Comparison of ENCODE assay signal across 13 cellular contexts in the genomic region with DNA sequence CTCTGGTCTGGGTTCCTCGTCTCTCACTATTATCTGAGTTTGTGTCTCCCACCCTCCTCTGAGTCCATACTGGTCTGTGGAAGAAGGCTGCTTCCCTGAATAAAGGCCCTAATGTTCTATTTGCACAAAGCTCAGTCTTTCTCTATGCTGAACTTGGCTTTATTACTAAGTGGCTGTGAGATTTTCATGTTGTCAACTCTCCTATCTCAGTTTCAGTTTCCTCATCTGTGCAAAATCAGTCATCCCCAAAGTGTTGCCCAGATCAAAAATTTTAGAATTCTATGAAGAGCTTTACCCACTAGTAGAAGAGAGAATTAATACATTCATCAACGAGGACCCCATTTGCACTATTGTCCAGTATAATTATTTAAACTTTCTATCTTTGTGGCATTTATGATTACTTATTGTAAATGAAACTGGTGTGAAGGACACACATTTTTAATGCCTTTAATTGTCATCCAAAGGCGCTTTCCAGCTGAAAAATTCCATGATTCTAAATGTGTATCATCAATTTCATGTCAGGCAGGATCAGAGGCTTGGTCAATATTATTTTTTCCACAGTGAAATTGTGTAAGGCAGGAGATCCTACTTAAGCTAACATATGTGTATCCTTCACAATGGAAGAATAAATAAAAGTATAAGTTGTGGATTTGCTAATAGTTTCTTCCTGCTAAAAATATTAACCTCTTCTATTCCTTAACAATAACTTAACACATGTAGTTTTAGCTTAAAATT.
DNase-seq lines count a peak whose midpoint lies in the region; ATAC-seq and TF ChIP-seq lines count a peak whose summit lies in the region.
"Had no signal": no experiment of that assay in that cellular context is flagged by ENCODE, and none has a peak within 500 bp of the region (broad histone marks: within the 10 kb centered on the region; RNA-seq: fewer than 3 reads in every experiment).

No MANE protein-coding gene starts in this region.

- POLR2A ChIA-PET in activated CD4-positive, alpha-beta memory T cell treated with anti-CD3 and anti-CD28 coated beads, Interleukin-2, amount 10 ng/mL, durations not matched to agents 7 days and 5 days (lab: Charles Lee), result no interaction called here

- DNase-seq in GM13976 (ENCODE audit: low spot score) (peak; percentile 35), GM19240 (ENCODE audit: insufficient read length, low spot score) (peak; percentile 31), NCI-H748 treated with DMSO at 0.1 percent for 48 hours (lab: John Stamatoyannopoulos, UW) (no peak), NCI-H2227 (lab: John Stamatoyannopoulos, UW; ENCODE audit: unreplicated experiment) (no peak)
- DNase-seq in activated CD4-positive, alpha-beta memory T cell treated with anti-CD3 and anti-CD28 coated beads, Interleukin-2, amount 10 ng/mL, durations not matched to agents 7 days and 5 days, result no peak
- DNase-seq: activated B cell treated with CpG ODN at 0.5 μM for 24 hours; cortex of kidney; head of caudate nucleus; NCI-H1694; stimulated activated CD4-positive, alpha-beta T cell treated with anti-CD3 and anti-CD28 coated beads, Interleukin-4, amount 100 ng/mL, for 4 hours had no signal

- peaks cover 9% of the 10 kb centered on the region for H3K4me1 Mint-ChIP-seq in activated CD4-positive, alpha-beta memory T cell treated with anti-CD3 and anti-CD28 coated beads, Interleukin-2, amount 10 ng/mL, durations not matched to agents 7 days and 5 days

- no peak overlapping the region for H3K27ac Mint-ChIP-seq in activated CD4-positive, alpha-beta memory T cell treated with anti-CD3 and anti-CD28 coated beads, Interleukin-2, amount 10 ng/mL, durations not matched to agents 7 days and 5 days
- H3K27ac Mint-ChIP-seq: activated B cell treated with CpG ODN at 0.5 μM for 24 hours had no signal

- no peaks in the 10 kb centered on the region for H3K27me3 Mint-ChIP-seq in activated CD4-positive, alpha-beta memory T cell treated with anti-CD3 and anti-CD28 coated beads, Interleukin-2, amount 10 ng/mL, durations not matched to agents 7 days and 5 days
- H3K27me3 Mint-ChIP-seq: activated B cell treated with CpG ODN at 0.5 μM for 24 hours had no signal

- in situ Hi-C loops in GM13976 (cut with MboI; ENCODE audit: low sequenced_read_pairs, unreplicated experiment), result no loop called here

- no peaks in the 10 kb centered on the region for H3K36me3 Mint-ChIP-seq in activated CD4-positive, alpha-beta memory T cell treated with anti-CD3 and anti-CD28 coated beads, Interleukin-2, amount 10 ng/mL, durations not matched to agents 7 days and 5 days (ENCODE audit: low read depth)

- CTCF ChIA-PET in activated CD4-positive, alpha-beta memory T cell treated with anti-CD3 and anti-CD28 coated beads, Interleukin-2, amount 10 ng/mL, durations not matched to agents 7 days and 5 days (lab: Charles Lee), result interaction anchor here (1.8 to 3.5 kb wide), 2 partner anchors 10 to 21 kb away, joined by 7 to 16 read pairs; no protein-coding TSS in a partner anchor

- peak; percentile 82 for ATAC-seq in HG02759 (IDR thresholded peaks at IDR 0.05; ENCODE audit: unreplicated experiment)
- peak; percentile 43 for ATAC-seq in HG03469 (IDR thresholded peaks at IDR 0.05; ENCODE audit: unreplicated experiment)
- ATAC-seq in esophagus mucosa, result no peak

- TF ChIP-seq CTCF in GM13976 (IDR thresholded peaks at IDR 0.05; ENCODE audit: borderline replicate concordance, control extremely low read depth, extremely low read depth, insufficient read depth, missing control alignments), result no peak

- no peak overlapping the region for H3K4me3 Mint-ChIP-seq in activated CD4-positive, alpha-beta memory T cell treated with anti-CD3 and anti-CD28 coated beads, Interleukin-2, amount 10 ng/mL, durations not matched to agents 7 days and 5 days
- H3K4me3 Mint-ChIP-seq: activated B cell treated with CpG ODN at 0.5 μM for 24 hours had no signal

- H3K9me3 Mint-ChIP-seq in activated CD4-positive, alpha-beta memory T cell treated with anti-CD3 and anti-CD28 coated beads, Interleukin-2, amount 10 ng/mL, durations not matched to agents 7 days and 5 days, result no peaks in the 10 kb centered on the region
- H3K9me3 Mint-ChIP-seq: activated B cell treated with CpG ODN at 0.5 μM for 24 hours had no signal

Comparison
In these comparisons a context has a peak if more than half of its experiments do, and no peak if none do; other contexts are left out.
1. DNase-seq: peak in GM13976 (single experiment) and GM19240 (single experiment); none in NCI-H748 treated with DMSO at 0.1 percent for 48 hours (single experiment), activated CD4-positive, alpha-beta memory T cell treated with anti-CD3 and anti-CD28 coated beads, Interleukin-2, amount 10 ng/mL, durations not matched to agents 7 days and 5 days (single experiment) and NCI-H2227 (single experiment).